2 cellular contexts compared by ENCODE assay signal in genomic region chr7:117132385-117133120, GRCh38.
A peak's percentile ranks its signal among the peaks of the same experiment; 100 is the strongest.
TF ChIP-seq lines count a peak whose summit lies in the region.

No MANE protein-coding gene starts in this region.

TF ChIP-seq in A549, 52 proteins besides CTCF, POLR2A, EP300 and RAD21 (continued from another document):
- TF ChIP-seq CEBPB (IDR thresholded peaks at IDR 0.05) (peak in 1 of 2 experiments; percentile 14; a peak in 1 of 4 replicates), MAFK (IDR thresholded peaks at IDR 0.05; ENCODE audit: partially characterized antibody) (peak; percentile 70)

TF ChIP-seq in GM23338, 12 proteins besides CTCF, POLR2A, EP300 and RAD21 (continued from another document):
- TF ChIP-seq REST (IDR thresholded peaks at IDR 0.05; ENCODE audit: unreplicated experiment) = no peak
- no peak for TF ChIP-seq NANOG (IDR thresholded peaks at IDR 0.05; ENCODE audit: borderline replicate concordance)
- TF ChIP-seq ETS1 (IDR thresholded peaks at IDR 0.05) = no peak
